Comparison of ENCODE assay signal across 1 cellular context in genomic region chr2:119469661-119470297, GRCh38.
TF ChIP-seq lines count a peak whose summit lies in the region.

No MANE protein-coding gene starts in this region.

TF ChIP-seq in HepG2, 621 proteins besides CTCF, POLR2A, EP300 and RAD21 (continued from another document and continues in another):
- TF ChIP-seq UBTF (CRISPR knock-in tag; IDR thresholded peaks at IDR 0.05) (no peak), ZBTB3 (CRISPR knock-in tag; IDR thresholded peaks at IDR 0.05; ENCODE audit: borderline replicate concordance, low read depth) (no peak), PHF20 (CRISPR knock-in tag; IDR thresholded peaks at IDR 0.05) (no peak), SUZ12 (IDR thresholded peaks at IDR 0.05; ENCODE audit: low read depth, low read length) (no peak), FOXJ3 (CRISPR knock-in tag; IDR thresholded peaks at IDR 0.05; ENCODE audit: borderline replicate concordance) (peak; percentile 41; the same call in 1 of the 2 replicates), PATZ1 (CRISPR knock-in tag; IDR thresholded peaks at IDR 0.05) (no peak; the same call in 1 of the 2 replicates), ARNT2 (CRISPR knock-in tag; IDR thresholded peaks at IDR 0.05; ENCODE audit: low read depth) (no peak), PLSCR1 (CRISPR knock-in tag; IDR thresholded peaks at IDR 0.05; ENCODE audit: borderline replicate concordance) (no peak), ZHX2 (IDR thresholded peaks at IDR 0.05; ENCODE audit: low read depth) (no peak), ZHX2 (CRISPR knock-in tag; IDR thresholded peaks at IDR 0.05; ENCODE audit: borderline replicate concordance) (no peak), SIN3A (IDR thresholded peaks at IDR 0.05; ENCODE audit: borderline replicate concordance, low read depth, low read length) (no peak), CBX2 (IDR thresholded peaks at IDR 0.05; ENCODE audit: low read depth, low read length) (no peak), CBX2 (CRISPR knock-in tag; IDR thresholded peaks at IDR 0.05; ENCODE audit: low read depth) (no peak), ZNF567 (CRISPR knock-in tag; IDR thresholded peaks at IDR 0.05; ENCODE audit: borderline replicate concordance) (no peak), ZSCAN21 (CRISPR knock-in tag; IDR thresholded peaks at IDR 0.05; ENCODE audit: borderline replicate concordance) (no peak), ZNF124 (CRISPR knock-in tag; IDR thresholded peaks at IDR 0.05) (no peak), SIX1 (CRISPR knock-in tag; IDR thresholded peaks at IDR 0.05; ENCODE audit: borderline replicate concordance) (no peak), HDAC2 (CRISPR knock-in tag; IDR thresholded peaks at IDR 0.05) (peak; percentile 72), ELF4 (CRISPR knock-in tag; IDR thresholded peaks at IDR 0.05; ENCODE audit: borderline replicate concordance) (no peak), MTF1 (CRISPR knock-in tag; IDR thresholded peaks at IDR 0.05) (no peak), ZBTB7B (CRISPR knock-in tag; IDR thresholded peaks at IDR 0.05) (no peak), KLF6 (CRISPR knock-in tag; IDR thresholded peaks at IDR 0.05) (no peak), AHDC1 (CRISPR knock-in tag; IDR thresholded peaks at IDR 0.05; ENCODE audit: borderline replicate concordance) (peak; percentile 61; the same call in 1 of the 2 replicates), ZNF646 (CRISPR knock-in tag; IDR thresholded peaks at IDR 0.05) (no peak), TFAP4 (IDR thresholded peaks at IDR 0.05; ENCODE audit: borderline replicate concordance, low read depth) (no peak; the same call in 1 of the 2 replicates), ZSCAN22 (CRISPR knock-in tag; IDR thresholded peaks at IDR 0.05) (no peak), ZNF503 (CRISPR knock-in tag; IDR thresholded peaks at IDR 0.05) (peak; percentile 54; the same call in 1 of the 2 replicates)
